13 cellular contexts compared by ENCODE assay signal in genomic region chr17:82860606-82861392, GRCh38. TPM values are rescaled to one million over a fixed set of nuclear protein-coding genes. Genes with fewer than 3 reads are reported as not detected.
DNase-seq lines count a peak whose midpoint lies in the region; ATAC-seq, FAIRE-seq and TF ChIP-seq lines count a peak whose summit lies in the region.
"Had no signal": no experiment of that assay in that cellular context is flagged by ENCODE, and none has a peak within 500 bp of the region (broad histone marks: within the 10 kb centered on the region; RNA-seq: fewer than 3 reads in every experiment).

No MANE protein-coding gene starts in this region.

- H3K27me3 ChIP-seq in A673 (replicated peaks; ENCODE audit: insufficient read depth, low read depth, low read length, poor library complexity) = no peaks in the 10 kb centered on the region

- POLR2A ChIA-PET in A673 (lab: Charles Lee; ENCODE audit: low non-redundant PET) = no interaction called here

- peak overlapping the region; percentile 98 for H3K27ac Mint-ChIP-seq in activated T-helper 2 cell treated with anti-CD3 and anti-CD28 coated beads, Interferon-gamma antibody, Interleukin-2, Interleukin-4, amounts not matched to agents 10 μg/mL and 5 μg/mL and 100 μg/mL, durations not matched to agents 14 hours and 24 hours and 36 hours
- H3K27ac Mint-ChIP-seq in naive B cell = peak overlapping the region in 1 of 6 donors; percentile 90

- H3K4me3 Mint-ChIP-seq in activated T-helper 2 cell treated with anti-CD3 and anti-CD28 coated beads, Interferon-gamma antibody, Interleukin-2, Interleukin-4, amounts not matched to agents 10 μg/mL and 5 μg/mL and 100 μg/mL, durations not matched to agents 14 hours and 24 hours and 36 hours (ENCODE audit: low read depth) = peak overlapping the region; percentile 89
- H3K4me3 Mint-ChIP-seq in naive B cell = peak overlapping the region; percentile 18 to 88 (median 80)

- H3K36me3 ChIP-seq in A673 (ENCODE audit: insufficient read depth, low read length, poor library complexity, severe bottlenecking) = no peaks in the 10 kb centered on the region

- DNase-seq in A673 (ENCODE audit: low spot score) (no peak), GM12864 (ENCODE audit: low read depth) (no peak), naive B cell (no peak), amniotic stem cell (lab: John Stamatoyannopoulos, UW) (no peak), hippocampal formation (lab: John Stamatoyannopoulos, UW) (no peak), GM19239 (ENCODE audit: insufficient read length, low spot score) (no peak)
- no peak for DNase-seq in activated T-helper 2 cell treated with anti-CD3 and anti-CD28 coated beads, Interferon-gamma antibody, Interleukin-2, Interleukin-4, amounts not matched to agents 10 μg/mL and 5 μg/mL and 100 μg/mL, durations not matched to agents 14 hours and 24 hours and 36 hours (ENCODE audit: low spot score)
- DNase-seq in effector CD8-positive, alpha-beta T cell (lab: John Stamatoyannopoulos, UW) = no peak
- DNase-seq: activated CD8-positive, alpha-beta memory T cell treated with anti-CD3 and anti-CD28 coated beads, Interleukin-2, amount 50 U/mL, for 48 hours; NCI-H226 had no signal

- TF ChIP-seq CTCF in A673 (conservative IDR thresholded peaks at IDR 0.05; ENCODE audit: low read depth, low read length) (no peak), GM12864 (IDR thresholded peaks at IDR 0.05; ENCODE audit: low read depth, low read length, missing control alignments) (no peak)

- CTCF ChIA-PET in A673 (lab: Charles Lee) = no interaction called here

- intact Hi-C loops in A673 (cut with micrococcal nuclease; ENCODE audit: unreplicated experiment) = no loop called here
- intact Hi-C loops in activated T-helper 2 cell treated with anti-CD3 and anti-CD28 coated beads, Interferon-gamma antibody, Interleukin-2, Interleukin-4, amounts not matched to agents 10 μg/mL and 5 μg/mL and 100 μg/mL, durations not matched to agents 14 hours and 24 hours and 36 hours (cut with micrococcal nuclease) = loop anchor here (10.0 kb wide), 1 partner anchor 76 kb away; no protein-coding TSS in a partner anchor

- no peak for ATAC-seq in naive B cell (ENCODE audit: low read depth in 2 of 2)

- BruUV-seq in A673 (replicated peaks; lab: Mats Ljungman, UMichigan) = no TSS peak

- peak overlapping the region; percentile 38 for H3K27ac ChIP-seq in A673 (ENCODE audit: low read depth, low read length, poor library complexity, severe bottlenecking)
- H3K27ac ChIP-seq: SK-N-MC had no signal

- no peaks in the 10 kb centered on the region for H3K9me3 Mint-ChIP-seq in activated T-helper 2 cell treated with anti-CD3 and anti-CD28 coated beads, Interferon-gamma antibody, Interleukin-2, Interleukin-4, amounts not matched to agents 10 μg/mL and 5 μg/mL and 100 μg/mL, durations not matched to agents 14 hours and 24 hours and 36 hours
- no peaks in the 10 kb centered on the region for H3K9me3 Mint-ChIP-seq in naive B cell

- H3K27me3 Mint-ChIP-seq in activated T-helper 2 cell treated with anti-CD3 and anti-CD28 coated beads, Interferon-gamma antibody, Interleukin-2, Interleukin-4, amounts not matched to agents 10 μg/mL and 5 μg/mL and 100 μg/mL, durations not matched to agents 14 hours and 24 hours and 36 hours (ENCODE audit: low read depth) = no peaks in the 10 kb centered on the region
- H3K27me3 Mint-ChIP-seq in naive B cell = peaks cover 0 to 26% (median 16%) of the 10 kb centered on the region in 3 donors

- H3K36me3 Mint-ChIP-seq in activated T-helper 2 cell treated with anti-CD3 and anti-CD28 coated beads, Interferon-gamma antibody, Interleukin-2, Interleukin-4, amounts not matched to agents 10 μg/mL and 5 μg/mL and 100 μg/mL, durations not matched to agents 14 hours and 24 hours and 36 hours (ENCODE audit: low read depth) = peaks cover 25% of the 10 kb centered on the region
- peaks cover 0 to 4% of the 10 kb centered on the region in 2 donors for H3K36me3 Mint-ChIP-seq in naive B cell

- peaks cover 54% of the 10 kb centered on the region for H3K4me1 Mint-ChIP-seq in activated T-helper 2 cell treated with anti-CD3 and anti-CD28 coated beads, Interferon-gamma antibody, Interleukin-2, Interleukin-4, amounts not matched to agents 10 μg/mL and 5 μg/mL and 100 μg/mL, durations not matched to agents 14 hours and 24 hours and 36 hours (ENCODE audit: low read depth)
- H3K4me1 Mint-ChIP-seq in naive B cell = peaks cover 51 to 68% (median 58%) of the 10 kb centered on the region in 3 donors

- H3K4me3 ChIP-seq in A673 (ENCODE audit: low read depth, low read length, poor library complexity, severe bottlenecking) = no peak overlapping the region
- H3K4me3 ChIP-seq in GM12864 (ENCODE audit: low read depth, low read length) = peak overlapping the region; percentile 31
- H3K4me3 ChIP-seq: mucosa of descending colon, SK-N-MC had no signal

- no peaks in the 10 kb centered on the region for H3K9me3 ChIP-seq in A673 (ENCODE audit: low read depth, low read length, poor library complexity, severe bottlenecking)
- H3K9me3 ChIP-seq: mucosa of descending colon had no signal

- peaks cover 28% of the 10 kb centered on the region for H3K4me1 ChIP-seq in A673 (ENCODE audit: insufficient read depth, low read length, poor library complexity, severe bottlenecking)

- no peak for FAIRE-seq in GM19239 (lab: Jason Lieb, UNC)
- FAIRE-seq: colon had no signal

RNA-seq across cellular contexts. Expression of gene ZNF750, which starts 21.0 kb away (rescaled TPM):
- total RNA-seq in A673 (2021) = not detected in 2 replicates
- total RNA-seq in activated T-helper 2 cell treated with anti-CD3 and anti-CD28 coated beads, Interferon-gamma antibody, Interleukin-2, Interleukin-4, amounts not matched to agents 10 μg/mL and 5 μg/mL and 100 μg/mL, durations not matched to agents 14 hours and 24 hours and 36 hours = not detected in 2 replicates
- under 1 TPM in 1 of 6 donors, not detected in 5; 0.12 TPM for polyA plus RNA-seq in naive B cell (ENCODE audit: low read depth in 6 of 6)
- total RNA-seq: mucosa of descending colon had no signal
